Comparison of ENCODE assay signal across 17 cellular contexts in genomic region chrX:81301877-81302276, GRCh38.
DNase-seq lines count a peak whose midpoint lies in the region; ATAC-seq, FAIRE-seq and TF ChIP-seq lines count a peak whose summit lies in the region.
"Had no signal": no experiment of that assay in that cellular context is flagged by ENCODE, and none has a peak within 500 bp of the region (broad histone marks: within the 10 kb centered on the region; RNA-seq: fewer than 3 reads in every experiment).

No MANE protein-coding gene starts in this region.

- H3K36me3 ChIP-seq in vagina, result no peaks in the 10 kb centered on the region

- TF ChIP-seq CTCF in choroid plexus epithelial cell (conservative IDR thresholded peaks at IDR 0.05; ENCODE audit: low read depth, low read length) (no peak), foreskin keratinocyte (conservative IDR thresholded peaks at IDR 0.05) (no peak), vagina (IDR thresholded peaks at IDR 0.05) (no peak)

- H3K4me1 ChIP-seq in foreskin keratinocyte, result no peaks in the 10 kb centered on the region
- H3K4me1 ChIP-seq in vagina, result no peaks in the 10 kb centered on the region

- H3K27ac ChIP-seq in foreskin keratinocyte (no peak overlapping the region), vagina (no peak overlapping the region)
- H3K27ac ChIP-seq: SK-N-MC had no signal

- H3K27me3 ChIP-seq in foreskin keratinocyte, result no peaks in the 10 kb centered on the region
- no peaks in the 10 kb centered on the region for H3K27me3 ChIP-seq in vagina

- no peaks in the 10 kb centered on the region for H3K9me3 ChIP-seq in vagina

- DNase-seq in RPMI7951 (ENCODE audit: low read depth) (peak; percentile 0), choroid plexus epithelial cell (ENCODE audit: low read depth) (peak; percentile 27), foreskin keratinocyte (peak; percentile 14 to 50), urothelium cell line (ENCODE audit: low spot score) (peak; percentile 1), NCI-H1694 (lab: John Stamatoyannopoulos, UW) (no peak), vagina (ENCODE audit: extremely low spot score in 2 of 2) (no peak), T-helper 9 cell (no peak)
- DNase-seq: CD4-positive, CD25-positive, alpha-beta regulatory T cell; DMS53; HCEC 1CT; NCI-H1048; NCI-H1436 treated with DMSO at 0.1 percent for 48 hours; NCI-H2081 treated with DMSO at 0.1 percent for 48 hours; NCI-H510A treated with DMSO at 0.1 percent for 48 hours; Right ventricle myocardium superior had no signal

- H3K4me3 ChIP-seq in choroid plexus epithelial cell (ENCODE audit: low read depth, low read length), result no peak overlapping the region
- H3K4me3 ChIP-seq in vagina, result no peak overlapping the region
- H3K4me3 ChIP-seq: K562, SK-N-MC had no signal

- intact Hi-C loops in vagina (cut with DNase I), result no loop called here

- FAIRE-seq in urothelium cell line (lab: Jason Lieb, UNC), result no peak
- FAIRE-seq: K562 had no signal

- peak; percentile 53 for ATAC-seq in foreskin keratinocyte
- ATAC-seq: K562 had no signal

- TF ChIP-seq POLR2A in vagina (IDR thresholded peaks at IDR 0.05), result no peak

Comparison
In these comparisons a context has a peak if more than half of its experiments do, and no peak if none do; other contexts are left out.
1. DNase-seq: peak in RPMI7951 (single experiment), choroid plexus epithelial cell (single experiment), foreskin keratinocyte (2 of 2) and urothelium cell line (single experiment); none in NCI-H1694 (single experiment), vagina (0 of 2) and T-helper 9 cell (single experiment).